In the genomic region with DNA sequence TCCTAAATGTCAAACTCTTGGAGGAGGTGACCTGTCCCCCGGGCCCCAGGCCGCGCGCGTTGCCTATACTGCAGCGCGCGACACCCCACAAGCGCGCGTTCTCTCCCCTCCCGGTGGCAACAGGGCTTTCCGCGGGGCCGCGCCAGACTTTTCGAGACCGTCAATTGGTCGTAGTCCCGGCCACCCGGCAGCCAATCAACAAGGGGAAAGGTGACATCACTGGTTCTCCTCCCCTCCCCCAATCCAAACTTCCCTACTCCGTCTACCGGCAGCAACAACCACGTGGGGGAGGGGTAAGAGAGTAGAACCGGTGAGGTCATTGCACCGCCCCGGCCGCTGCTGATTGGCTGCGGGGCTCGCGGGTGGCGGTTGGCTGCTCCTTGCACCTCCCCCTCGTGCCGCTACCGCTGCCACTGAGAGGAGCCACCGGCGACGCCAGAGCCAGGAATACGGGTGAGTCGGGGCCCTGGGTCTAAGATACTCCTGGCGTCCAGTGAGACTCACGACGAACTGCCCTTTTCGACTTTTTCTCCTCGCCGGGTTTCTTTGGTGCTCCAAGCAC, we compare ENCODE assay signal across 8 cellular contexts. TPM values are rescaled to one million over a fixed set of nuclear protein-coding genes. Genes with fewer than 3 reads are reported as not detected.
A peak's percentile ranks its signal among the peaks of the same experiment; 100 is the strongest.
DNase-seq lines count a peak whose midpoint lies in the region; ATAC-seq and TF ChIP-seq lines count a peak whose summit lies in the region.

No MANE protein-coding gene starts in this region.

- POLR2A ChIA-PET in AG04450 (lab: Yijun Ruan, JAX) = no interaction called here

- H3K9me3 ChIP-seq in AG04450 (ENCODE audit: control insufficient read depth, insufficient read depth, low read length) (no peaks in the 10 kb centered on the region; the same call in 1 of the 2 replicates), WERI-Rb-1 (ENCODE audit: severe bottlenecking) (no peaks in the 10 kb centered on the region), spleen (no peaks in the 10 kb centered on the region)

- H3K4me1 ChIP-seq in spleen = peaks cover 21 to 46% (median 36%) of the 10 kb centered on the region in 6 donors

- TF ChIP-seq CTCF in AG04450 (IDR thresholded peaks at IDR 0.05; ENCODE audit: low read depth, low read length) (no peak), WERI-Rb-1 (IDR thresholded peaks at IDR 0.05; ENCODE audit: low read depth, low read length) (no peak), spleen (IDR thresholded peaks at IDR 0.05 in 8 of 11, conservative IDR thresholded peaks at IDR 0.05 in 3 of 11) (peak in 6 of 11 experiments; percentile 8 to 33 (median 22))

- H3K27me3 ChIP-seq in AG04450 (ENCODE audit: control insufficient read depth, insufficient read depth, low read length) (no peaks in the 10 kb centered on the region), WERI-Rb-1 (ENCODE audit: insufficient read depth, low read depth, severe bottlenecking) (no peaks in the 10 kb centered on the region), spleen (replicated peaks in 1 of 7) (no peaks in the 10 kb centered on the region)

- DNase-seq in AG04450 (ENCODE audit: low read depth, low spot score) (peak; percentile 99), NCI-H2196 treated with DMSO at 0.1 percent for 48 hours (lab: John Stamatoyannopoulos, UW; ENCODE audit: unreplicated experiment) (peak; percentile 100), WERI-Rb-1 (peak; percentile 99), caudate nucleus (lab: John Stamatoyannopoulos, UW) (peak; percentile 96 to 100 (median 100)), iris pigment epithelial cell (ENCODE audit: low read depth) (peak; percentile 99), spleen (peak; percentile 99)

- intact Hi-C loops in spleen (cut with DNase I; ENCODE audit: low total_unique reads) = no loop called here

- H3K27ac ChIP-seq in AG04450 (ENCODE audit: low read depth, low read length) (peak overlapping the region; percentile 98), WERI-Rb-1 (peak overlapping the region; percentile 100), caudate nucleus (ENCODE audit: low read depth, low read length) (peak overlapping the region; percentile 100), spleen (peak overlapping the region; percentile 97 to 100 (median 99))

- 0 to 1% (median 0%) methylated on average over 30 to 46 of the region's 46 CpGs for WGBS in spleen, 5 donors

- CTCF ChIA-PET in AG04450 (lab: Charles Lee) = no interaction called here

- ATAC-seq in GM18909 (IDR thresholded peaks at IDR 0.05; ENCODE audit: poor library complexity, unreplicated experiment) (peak; percentile 59), HG03139 (IDR thresholded peaks at IDR 0.05; ENCODE audit: unreplicated experiment) (peak; percentile 46)

- H3K36me3 ChIP-seq in WERI-Rb-1 (peaks cover 9% of the 10 kb centered on the region), spleen (peaks cover 0 to 17% (median 16%) of the 10 kb centered on the region in 6 donors)

- H3K4me3 ChIP-seq in AG04450 (ENCODE audit: low read depth, low read length) (peak overlapping the region; percentile 94), WERI-Rb-1 (ENCODE audit: low read depth, low read length) (peak overlapping the region; percentile 58), spleen (peak overlapping the region; percentile 42 to 69 (median 48))

- TF ChIP-seq POLR2A in spleen (IDR thresholded peaks at IDR 0.05) = peak in 1 of 3 donors; percentile 73

RNA-seq across cellular contexts. Expression of gene CIC, which starts 0.8 kb away (rescaled TPM):
- 2.9 and 4.2 TPM in 2 replicates for polyA plus RNA-seq in AG04450 (2011; rRNA removed)
- polyA minus RNA-seq in AG04450 (2011; rRNA and poly(A)+ RNA removed) = 5.1 and 6.2 TPM in 2 replicates
- 100 to 1,000 TPM in 1 of 7 donors, 10 to 100 TPM in 6; 63.8 to 100 (median 76.7) TPM for total RNA-seq in spleen
- polyA plus RNA-seq in spleen = 10 to 100 TPM; 12.5 to 43.6 (median 16.8) TPM

RNA-seq across cellular contexts. Expression of gene ERF, which starts 13.3 kb away (rescaled TPM):
- polyA plus RNA-seq in AG04450 (2011; rRNA removed) (29.4 and 31.1 TPM in 2 replicates), spleen (10 to 100 TPM; 13.5 to 49.7 (median 17.7) TPM)
- polyA minus RNA-seq in AG04450 (2011; rRNA and poly(A)+ RNA removed) = 45.7 and 49.3 TPM in 2 replicates
- total RNA-seq in spleen = 10 to 100 TPM; 36.8 to 73.1 (median 56.4) TPM

RNA-seq across cellular contexts. Expression of gene GSK3A, which starts 25.8 kb away (rescaled TPM):
- polyA plus RNA-seq in AG04450 (2011; rRNA removed) (20.1 and 27.3 TPM in 2 replicates), spleen (10 to 100 TPM; 22.7 to 39.3 (median 26.4) TPM)
- polyA minus RNA-seq in AG04450 (2011; rRNA and poly(A)+ RNA removed) = 20.9 and 28.6 TPM in 2 replicates
- 10 to 100 TPM; 20.8 to 33.1 (median 31.1) TPM for total RNA-seq in spleen

RNA-seq across cellular contexts. Expression of gene PRR19, which starts 33.7 kb away (rescaled TPM):
- polyA plus RNA-seq in AG04450 (2011; rRNA removed) = 0.40 and 0.92 TPM in 2 replicates
- 0.43 and 0.74 TPM in 2 replicates for polyA minus RNA-seq in AG04450 (2011; rRNA and poly(A)+ RNA removed)
- 1 to 10 TPM in 2 of 7 donors, under 1 TPM in 3, not detected in 2; 0.46 to 1.2 (median 0.60) TPM for total RNA-seq in spleen
- under 1 TPM; 0.33 to 0.61 (median 0.49) TPM for polyA plus RNA-seq in spleen

RNA-seq across cellular contexts. Expression of gene PAFAH1B3, which starts 34.2 kb away (rescaled TPM):
- polyA plus RNA-seq in AG04450 (2011; rRNA removed) = 34.7 and 38.0 TPM in 2 replicates
- 67.8 and 83.0 TPM in 2 replicates for polyA minus RNA-seq in AG04450 (2011; rRNA and poly(A)+ RNA removed)
- total RNA-seq in spleen = 10 to 100 TPM; 13.7 to 20.3 (median 15.5) TPM
- polyA plus RNA-seq in spleen = 10 to 100 TPM; 24.3 to 34.3 (median 29.9) TPM

Comparison
In these comparisons a context has a peak if more than half of its experiments do, and no peak if none do; other contexts are left out.
1. Peak in every context shown above with its lines: DNase-seq, ATAC-seq, H3K4me3 ChIP-seq and H3K27ac ChIP-seq.
2. CTCF ChIP-seq: peak in spleen (6 of 11); none in AG04450 (single experiment) and WERI-Rb-1 (single experiment).